ENCODE assay signal across 26 cellular contexts in genomic region chr7:438916-439315, GRCh38.
"Had no signal": no experiment of that assay in that cellular context is flagged by ENCODE, and none has a peak within 500 bp of the region (broad histone marks: within the 10 kb centered on the region; RNA-seq: fewer than 3 reads in every experiment).

No MANE protein-coding gene starts in this region.

- H3K9me3 ChIP-seq: ovary, psoas muscle, right atrium auricular region, right lobe of liver, sigmoid colon, stomach, tibial artery, transverse colon, upper lobe of right lung, vagina had no signal

- FAIRE-seq: small intestine had no signal

- H3K36me3 ChIP-seq: ovary, right atrium auricular region, right lobe of liver, sigmoid colon, stomach, tibial artery, transverse colon, upper lobe of right lung, vagina had no signal

- H3K27me3 ChIP-seq: ovary, right atrium auricular region, right lobe of liver, sigmoid colon, tibial artery, transverse colon, upper lobe of right lung, vagina had no signal

- H3K4me1 ChIP-seq: parathyroid adenoma, right atrium auricular region, right lobe of liver, upper lobe of right lung had no signal

- H3K9ac ChIP-seq: parathyroid adenoma had no signal

- H2AFZ ChIP-seq: parathyroid adenoma had no signal

- H3K4me3 ChIP-seq: ovary, psoas muscle, right atrium auricular region, right lobe of liver, sigmoid colon, stomach, tibial artery, transverse colon, upper lobe of right lung, vagina had no signal

- DNase-seq: naive B cell; naive thymus-derived CD8-positive, alpha-beta T cell; nephron progenitor cell; occipital lobe; ovary; posterior cingulate gyrus; retina; right lobe of liver; sigmoid colon; small intestine; stimulated activated CD4-positive, alpha-beta T cell treated with anti-CD3 and anti-CD28 coated beads, Interleukin-15, amount 100 ng/mL, for 24 hours; stimulated activated CD4-positive, alpha-beta T cell treated with anti-CD3 and anti-CD28 coated beads, Interleukin-2, amount 100 ng/mL, for 24 hours; stimulated activated CD4-positive, alpha-beta T cell treated with anti-CD3 and anti-CD28 coated beads, Interleukin-2, amount 100 ng/mL, for 48 hours; stimulated activated CD4-positive, alpha-beta T cell treated with anti-CD3 and anti-CD28 coated beads, Interleukin-4, amount 100 ng/mL, for 24 hours; stimulated activated naive B cell treated with anti-CD40 and anti-IgM and Interleukin-4, amounts not matched to agents 10 μg/mL and 1 μg/mL and 100 μg/mL, for 72 hours; stimulated activated naive CD4-positive, alpha-beta T cell treated with Interleukin-2 at 50 U/mL for 16 hours; tibial artery; transverse colon; upper lobe of right lung had no signal

- ATAC-seq: naive thymus-derived CD8-positive, alpha-beta T cell; natural killer cell treated with Interleukin-12 subunit alpha and Interleukin-12 subunit beta and Interleukin-15 and Interleukin-18, amount 100 ng/mL, for 72 hours; stimulated activated effector memory CD8-positive, alpha-beta T cell treated with anti-CD3 and anti-CD28 coated beads, Interleukin-12 subunit alpha, Interleukin-12 subunit beta, amount 100 ng/mL, for 72 hours; stimulated activated naive B cell treated with anti-CD40 and anti-IgM and Interleukin-4, amounts not matched to agents 10 μg/mL and 1 μg/mL and 100 μg/mL, for 72 hours; upper lobe of right lung had no signal

- H3K79me2 ChIP-seq: parathyroid adenoma had no signal

- H3K27ac ChIP-seq: ovary, parathyroid adenoma, psoas muscle, right atrium auricular region, right lobe of liver, sigmoid colon, stomach, tibial artery, transverse colon, upper lobe of right lung, vagina had no signal
